12 cellular contexts compared by ENCODE assay signal in the genomic region with DNA sequence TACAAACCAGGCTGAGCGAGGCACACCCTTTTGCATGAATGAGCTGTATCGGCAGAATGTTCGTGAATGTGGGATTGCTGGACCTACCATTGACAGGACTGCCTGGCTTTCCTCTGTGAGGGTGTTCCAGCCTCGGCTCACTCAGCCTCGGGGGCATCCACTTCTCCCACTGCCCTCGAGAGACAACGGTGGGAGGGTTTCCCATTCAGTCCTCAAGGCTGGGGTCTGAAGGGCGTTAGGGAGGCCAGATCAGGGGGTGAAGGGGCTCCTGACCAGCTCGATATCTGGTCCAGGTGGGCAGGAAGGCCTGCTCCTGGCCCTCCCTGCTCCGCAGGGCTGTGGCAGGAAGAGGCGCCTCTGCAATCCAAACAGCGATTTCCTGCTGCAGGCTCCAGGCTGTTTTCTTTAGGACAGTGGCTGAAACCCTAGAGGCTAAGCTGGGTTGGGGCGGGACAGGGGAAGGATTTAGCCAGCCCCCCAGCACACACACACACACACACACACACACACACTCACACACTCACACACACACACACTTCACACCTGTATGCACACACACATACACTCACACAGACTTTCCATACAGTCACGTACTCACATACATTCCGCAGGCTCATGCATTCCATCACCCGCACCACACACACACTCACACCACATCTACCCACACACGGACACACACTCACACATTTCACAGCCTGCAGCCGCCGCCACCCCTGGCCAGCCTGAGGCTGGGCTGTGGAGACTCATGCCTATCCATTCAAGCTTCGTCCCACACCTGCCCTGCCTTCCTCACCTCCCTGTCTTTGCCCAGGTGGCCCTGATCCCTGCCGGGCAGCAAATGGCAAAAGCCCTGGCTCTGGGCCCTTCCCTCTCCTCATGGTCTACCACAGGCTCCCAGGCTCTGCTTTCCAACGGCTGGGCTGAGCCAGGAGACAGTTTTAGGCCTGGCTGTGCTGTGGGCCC. TPM values are rescaled to one million over a fixed set of nuclear protein-coding genes. Genes with fewer than 3 reads are reported as not detected.
DNase-seq lines count a peak whose midpoint lies in the region; ATAC-seq and TF ChIP-seq lines count a peak whose summit lies in the region.
"Had no signal": no experiment of that assay in that cellular context is flagged by ENCODE, and none has a peak within 500 bp of the region (broad histone marks: within the 10 kb centered on the region; RNA-seq: fewer than 3 reads in every experiment).

No MANE protein-coding gene starts in this region.

- H3K79me2 ChIP-seq in neural progenitor cell (ENCODE audit: low read depth), result no peaks in the 10 kb centered on the region

- H3K27ac ChIP-seq in neural progenitor cell, result peak overlapping the region; percentile 50
- H3K27ac ChIP-seq: thyroid gland had no signal

- no peak for ATAC-seq in GM19397 (IDR thresholded peaks at IDR 0.05; ENCODE audit: unreplicated experiment)

- TF ChIP-seq CTCF in endothelial cell (IDR thresholded peaks at IDR 0.05; ENCODE audit: unreplicated experiment), result no peak
- TF ChIP-seq CTCF in neural progenitor cell (IDR thresholded peaks at IDR 0.05), result no peak

- H3K36me3 Mint-ChIP-seq in endothelial cell (ENCODE audit: low read depth, unreplicated experiment), result peaks cover 19% of the 10 kb centered on the region
- peaks cover 10% of the 10 kb centered on the region for H3K36me3 Mint-ChIP-seq in neural progenitor cell

- H3K4me3 Mint-ChIP-seq in endothelial cell (ENCODE audit: unreplicated experiment), result peak overlapping the region; percentile 80
- peak overlapping the region; percentile 11 for H3K4me3 Mint-ChIP-seq in neural progenitor cell

- in situ Hi-C loops in G401 (cut with HindIII; ENCODE audit: low sequenced_read_pairs), result no loop called here

- H3K27me3 Mint-ChIP-seq in endothelial cell (ENCODE audit: unreplicated experiment), result peaks cover 12% of the 10 kb centered on the region
- H3K27me3 Mint-ChIP-seq in neural progenitor cell (ENCODE audit: insufficient read depth, low read depth), result peaks cover 14% of the 10 kb centered on the region

- H3F3A ChIP-seq in neural progenitor cell (ENCODE audit: low read depth), result no peaks in the 10 kb centered on the region

- peaks cover 53% of the 10 kb centered on the region for H3K4me1 Mint-ChIP-seq in endothelial cell (ENCODE audit: unreplicated experiment)
- peaks cover 23% of the 10 kb centered on the region for H3K4me1 Mint-ChIP-seq in neural progenitor cell

- no peaks in the 10 kb centered on the region for H3K36me3 ChIP-seq in neural progenitor cell
- H3K36me3 ChIP-seq: thyroid gland had no signal

- DNase-seq in G401 (ENCODE audit: low spot score) (peak; percentile 77), endothelial cell (ENCODE audit: low spot score) (peak; percentile 50), neural progenitor cell (ENCODE audit: low spot score) (peak; percentile 30), mucosa of gallbladder (ENCODE audit: low spot score) (no peak), LoVo (ENCODE audit: low spot score) (no peak)
- no peak for DNase-seq in stimulated activated CD4-positive, alpha-beta T cell treated with anti-CD3 and anti-CD28 coated beads, Interleukin-4, amount 100 ng/mL, for 24 hours
- DNase-seq: activated CD8-positive, alpha-beta memory T cell treated with anti-CD3 and anti-CD28 coated beads, Interleukin-2, amount 50 U/mL, for 48 hours; NCI-H1105; T-helper 9 cell had no signal

- no peak overlapping the region for H3K4me3 ChIP-seq in neural progenitor cell
- H3K4me3 ChIP-seq: thyroid gland had no signal

- H3K27me3 ChIP-seq in neural progenitor cell, result no peaks in the 10 kb centered on the region
- H3K27me3 ChIP-seq: thyroid gland had no signal

- H3K9me3 ChIP-seq in neural progenitor cell (ENCODE audit: low read depth), result no peaks in the 10 kb centered on the region
- H3K9me3 ChIP-seq: thyroid gland had no signal

- no peaks in the 10 kb centered on the region for H4K20me1 ChIP-seq in neural progenitor cell (ENCODE audit: low read depth)

- no peak overlapping the region for H2AFZ ChIP-seq in neural progenitor cell (replicated peaks)

- H3K9ac ChIP-seq in neural progenitor cell, result no peak overlapping the region

- no peaks in the 10 kb centered on the region for H3K9me3 Mint-ChIP-seq in endothelial cell (ENCODE audit: unreplicated experiment)
- no peaks in the 10 kb centered on the region for H3K9me3 Mint-ChIP-seq in neural progenitor cell

- H3K27ac Mint-ChIP-seq in endothelial cell (ENCODE audit: unreplicated experiment) (peak overlapping the region; percentile 95), neural progenitor cell (peak overlapping the region; percentile 18)

- peaks cover 11% of the 10 kb centered on the region for H3K4me1 ChIP-seq in neural progenitor cell
- H3K4me1 ChIP-seq: thyroid gland had no signal

- H3K4me2 ChIP-seq in neural progenitor cell, result peak overlapping the region; percentile 23

TF ChIP-seq in PFSK-1, 5 proteins besides CTCF, POLR2A, EP300 and RAD21:
- TF ChIP-seq, protein P1, sequence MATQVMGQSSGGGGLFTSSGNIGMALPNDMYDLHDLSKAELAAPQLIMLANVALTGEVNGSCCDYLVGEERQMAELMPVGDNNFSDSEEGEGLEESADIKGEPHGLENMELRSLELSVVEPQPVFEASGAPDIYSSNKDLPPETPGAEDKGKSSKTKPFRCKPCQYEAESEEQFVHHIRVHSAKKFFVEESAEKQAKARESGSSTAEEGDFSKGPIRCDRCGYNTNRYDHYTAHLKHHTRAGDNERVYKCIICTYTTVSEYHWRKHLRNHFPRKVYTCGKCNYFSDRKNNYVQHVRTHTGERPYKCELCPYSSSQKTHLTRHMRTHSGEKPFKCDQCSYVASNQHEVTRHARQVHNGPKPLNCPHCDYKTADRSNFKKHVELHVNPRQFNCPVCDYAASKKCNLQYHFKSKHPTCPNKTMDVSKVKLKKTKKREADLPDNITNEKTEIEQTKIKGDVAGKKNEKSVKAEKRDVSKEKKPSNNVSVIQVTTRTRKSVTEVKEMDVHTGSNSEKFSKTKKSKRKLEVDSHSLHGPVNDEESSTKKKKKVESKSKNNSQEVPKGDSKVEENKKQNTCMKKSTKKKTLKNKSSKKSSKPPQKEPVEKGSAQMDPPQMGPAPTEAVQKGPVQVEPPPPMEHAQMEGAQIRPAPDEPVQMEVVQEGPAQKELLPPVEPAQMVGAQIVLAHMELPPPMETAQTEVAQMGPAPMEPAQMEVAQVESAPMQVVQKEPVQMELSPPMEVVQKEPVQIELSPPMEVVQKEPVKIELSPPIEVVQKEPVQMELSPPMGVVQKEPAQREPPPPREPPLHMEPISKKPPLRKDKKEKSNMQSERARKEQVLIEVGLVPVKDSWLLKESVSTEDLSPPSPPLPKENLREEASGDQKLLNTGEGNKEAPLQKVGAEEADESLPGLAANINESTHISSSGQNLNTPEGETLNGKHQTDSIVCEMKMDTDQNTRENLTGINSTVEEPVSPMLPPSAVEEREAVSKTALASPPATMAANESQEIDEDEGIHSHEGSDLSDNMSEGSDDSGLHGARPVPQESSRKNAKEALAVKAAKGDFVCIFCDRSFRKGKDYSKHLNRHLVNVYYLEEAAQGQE (IDR thresholded peaks at IDR 0.05; ENCODE audit: insufficient read depth in 1 of 2, low read depth in 2 of 2, low read length in 2 of 2), result no peak; a peak in 1 of 4 replicates
- TF ChIP-seq FOXP2 (optimal IDR thresholded peaks at IDR 0.05; ENCODE audit: borderline replicate concordance, extremely low read depth, extremely low read length, insufficient read depth), result peak; percentile 14
- peak; percentile 24; the same call in 1 of the 2 replicates for TF ChIP-seq TAF1 (IDR thresholded peaks at IDR 0.05; ENCODE audit: borderline replicate concordance, insufficient read depth, low read length)
- TF ChIP-seq SIN3A (IDR thresholded peaks at IDR 0.05; ENCODE audit: borderline replicate concordance, insufficient read depth, low read length), result peak; percentile 55; the same call in 1 of the 2 replicates
- TF ChIP-seq POLR2AphosphoS5 (IDR thresholded peaks at IDR 0.05; ENCODE audit: low read depth, low read length), result peak; percentile 39; the same call in 1 of the 2 replicates

RNA-seq across cellular contexts. Expression of a gene that starts 17.7 kb away (rescaled TPM):
- 0.18 TPM in 1 of 2 replicates, not detected in the other for total RNA-seq in G401 (2014; rRNA removed; shearing (Covaris generic))
- 417 TPM for polyA plus RNA-seq in PFSK-1 (2012; ENCODE audit: insufficient read length, low read depth)
- 285 TPM for total RNA-seq in endothelial cell (ENCODE audit: unreplicated experiment)
- total RNA-seq in neural progenitor cell (ENCODE audit: low replicate concordance), result 29.5 and 87.4 TPM in 2 replicates
- total RNA-seq in mucosa of gallbladder, result 7.3 TPM

Comparison
In these comparisons a context has a peak if more than half of its experiments do, and no peak if none do; other contexts are left out.
1. DNase-seq: peak in G401 (single experiment), endothelial cell (single experiment) and neural progenitor cell (single experiment); none in stimulated activated CD4-positive, alpha-beta T cell treated with anti-CD3 and anti-CD28 coated beads, Interleukin-4, amount 100 ng/mL, for 24 hours (single experiment), mucosa of gallbladder (single experiment) and LoVo (single experiment).